1 cellular context compared by ENCODE assay signal in the genomic region with DNA sequence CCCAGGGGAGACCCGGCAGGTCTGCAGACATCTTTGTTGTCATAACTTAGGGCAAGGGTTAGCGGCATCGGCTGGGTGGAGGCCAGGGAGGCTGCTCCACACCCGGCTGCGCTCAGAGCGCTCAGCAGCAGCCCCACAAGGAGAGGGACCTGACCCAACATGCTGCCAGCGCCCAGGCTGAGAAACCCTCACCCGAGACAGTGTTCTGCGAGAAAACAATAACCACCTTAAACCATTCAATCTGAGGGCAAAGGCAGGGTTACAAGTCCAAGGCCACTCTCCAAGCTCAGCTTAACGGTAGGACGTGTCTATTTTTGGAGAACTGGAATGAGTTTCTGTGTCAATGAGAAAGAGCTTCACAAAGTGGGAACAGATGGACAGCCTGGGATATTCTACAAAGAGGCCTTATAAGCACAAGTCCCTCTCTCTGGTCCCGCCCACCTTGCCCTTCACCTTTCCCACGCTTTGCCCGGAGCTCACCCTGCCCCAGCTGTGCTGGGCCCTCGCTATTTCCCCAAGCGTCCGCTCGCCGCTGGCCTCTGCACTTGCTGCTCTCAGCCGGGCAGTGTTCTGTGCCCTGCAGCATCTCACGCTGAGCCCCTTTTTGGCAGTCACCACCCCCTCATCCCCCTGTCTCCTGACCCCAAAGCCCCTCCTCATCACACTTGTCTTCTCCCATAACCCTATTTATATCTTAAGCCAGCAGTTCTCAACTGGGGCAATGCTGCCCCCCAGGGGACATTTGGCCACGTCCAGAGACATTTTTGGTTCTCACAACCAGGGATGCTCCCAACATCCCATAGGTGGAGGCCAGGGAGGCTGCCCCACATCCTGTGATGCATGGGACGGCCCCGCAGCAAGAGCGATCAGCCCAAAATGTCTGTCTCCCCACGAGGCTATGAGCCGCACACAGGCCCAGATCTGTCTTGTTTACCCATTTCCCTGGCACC.
TF ChIP-seq lines count a peak whose summit lies in the region.

No MANE protein-coding gene starts in this region.

TF ChIP-seq in SK-N-SH, 30 proteins besides CTCF, POLR2A, EP300 and RAD21 (continued from another document):
- no peak for TF ChIP-seq TEAD4 (IDR thresholded peaks at IDR 0.05; ENCODE audit: borderline replicate concordance, insufficient read depth)
- TF ChIP-seq, protein P1, sequence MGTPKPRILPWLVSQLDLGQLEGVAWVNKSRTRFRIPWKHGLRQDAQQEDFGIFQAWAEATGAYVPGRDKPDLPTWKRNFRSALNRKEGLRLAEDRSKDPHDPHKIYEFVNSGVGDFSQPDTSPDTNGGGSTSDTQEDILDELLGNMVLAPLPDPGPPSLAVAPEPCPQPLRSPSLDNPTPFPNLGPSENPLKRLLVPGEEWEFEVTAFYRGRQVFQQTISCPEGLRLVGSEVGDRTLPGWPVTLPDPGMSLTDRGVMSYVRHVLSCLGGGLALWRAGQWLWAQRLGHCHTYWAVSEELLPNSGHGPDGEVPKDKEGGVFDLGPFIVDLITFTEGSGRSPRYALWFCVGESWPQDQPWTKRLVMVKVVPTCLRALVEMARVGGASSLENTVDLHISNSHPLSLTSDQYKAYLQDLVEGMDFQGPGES (IDR thresholded peaks at IDR 0.05; ENCODE audit: low read depth, low read length), result no peak
